In genomic region chr14:81474156-81474492, GRCh38 we compare ENCODE assay signal across 8 cellular contexts. TPM values are rescaled to one million over a fixed set of nuclear protein-coding genes. Genes with fewer than 3 reads are reported as not detected.
DNase-seq lines count a peak whose midpoint lies in the region; ATAC-seq and TF ChIP-seq lines count a peak whose summit lies in the region.

No MANE protein-coding gene starts in this region.

- peaks cover 0 to 59% of the 10 kb centered on the region in 2 donors for H3K36me3 ChIP-seq in left lung

- no peaks in the 10 kb centered on the region for H3K9me3 ChIP-seq in left lung

- no peaks in the 10 kb centered on the region for H3K27me3 ChIP-seq in left lung

- H3K4me1 ChIP-seq in left lung = no peaks in the 10 kb centered on the region

- H3K4me3 ChIP-seq in left lung = no peak overlapping the region

- ATAC-seq in HG02885 (IDR thresholded peaks at IDR 0.05; ENCODE audit: poor library complexity, unreplicated experiment) (peak; percentile 60), left lung (no peak)
- ATAC-seq in stimulated activated naive CD8-positive, alpha-beta T cell treated with anti-CD3 and anti-CD28 coated beads, Interleukin-15, amount 100 ng/mL, for 72 hours = peak; percentile 76

- no peak for DNase-seq in activated T-cell treated with anti-CD3 and anti-CD28 coated beads, Interleukin-2, amount 50 U/mL, for 24 hours
- DNase-seq in activated T-cell treated with anti-CD3 and anti-CD28 coated beads, Interleukin-2, amount 50 U/mL, for 1 hour = no peak
- peak; percentile 51 for DNase-seq in RPMI8226
- no peak for DNase-seq in stimulated activated naive CD8-positive, alpha-beta T cell treated with anti-CD3 and anti-CD28 coated beads, Interleukin-15, amount 100 ng/mL, for 72 hours
- DNase-seq in left lung = no peak
- no peak for DNase-seq in HUDEP-2 (lab: John Stamatoyannopoulos, UW; ENCODE audit: unreplicated experiment in 76 of 76)
- no peak for DNase-seq in SIG-M5 treated with dmso at 0.1 percent for 504 hours (lab: John Stamatoyannopoulos, UW; ENCODE audit: unreplicated experiment)

- peak overlapping the region; percentile 52 for H3K4me3 Mint-ChIP-seq in activated T-cell treated with anti-CD3 and anti-CD28 coated beads, Interleukin-2, amount 50 U/mL, for 24 hours
- H3K4me3 Mint-ChIP-seq in stimulated activated naive CD8-positive, alpha-beta T cell treated with anti-CD3 and anti-CD28 coated beads, Interleukin-15, amount 100 ng/mL, for 72 hours = peak overlapping the region; percentile 71 to 72

- intact Hi-C loops in left lung (cut with DNase I) = no loop called here

- TF ChIP-seq CTCF in left lung (IDR thresholded peaks at IDR 0.05) = no peak

- H3K4me1 Mint-ChIP-seq in activated T-cell treated with anti-CD3 and anti-CD28 coated beads, Interleukin-2, amount 50 U/mL, for 24 hours (ENCODE audit: low read depth) = peaks cover 61% of the 10 kb centered on the region
- peaks cover 70% of the 10 kb centered on the region for H3K4me1 Mint-ChIP-seq in stimulated activated naive CD8-positive, alpha-beta T cell treated with anti-CD3 and anti-CD28 coated beads, Interleukin-15, amount 100 ng/mL, for 72 hours

- peak overlapping the region; percentile 92 for H3K27ac Mint-ChIP-seq in activated T-cell treated with anti-CD3 and anti-CD28 coated beads, Interleukin-2, amount 50 U/mL, for 24 hours
- peak overlapping the region; percentile 55 to 88 for H3K27ac Mint-ChIP-seq in stimulated activated naive CD8-positive, alpha-beta T cell treated with anti-CD3 and anti-CD28 coated beads, Interleukin-15, amount 100 ng/mL, for 72 hours

- H3K36me3 Mint-ChIP-seq in activated T-cell treated with anti-CD3 and anti-CD28 coated beads, Interleukin-2, amount 50 U/mL, for 24 hours (ENCODE audit: low read depth) = peaks cover 78% of the 10 kb centered on the region

- H3K27ac ChIP-seq in left lung = no peak overlapping the region

- H3K9me3 Mint-ChIP-seq in activated T-cell treated with anti-CD3 and anti-CD28 coated beads, Interleukin-2, amount 50 U/mL, for 24 hours = no peaks in the 10 kb centered on the region
- H3K9me3 Mint-ChIP-seq in stimulated activated naive CD8-positive, alpha-beta T cell treated with anti-CD3 and anti-CD28 coated beads, Interleukin-15, amount 100 ng/mL, for 72 hours = no peaks in the 10 kb centered on the region

- H3K27me3 Mint-ChIP-seq in activated T-cell treated with anti-CD3 and anti-CD28 coated beads, Interleukin-2, amount 50 U/mL, for 24 hours = no peaks in the 10 kb centered on the region
- no peaks in the 10 kb centered on the region for H3K27me3 Mint-ChIP-seq in stimulated activated naive CD8-positive, alpha-beta T cell treated with anti-CD3 and anti-CD28 coated beads, Interleukin-15, amount 100 ng/mL, for 72 hours

RNA-seq across cellular contexts. Expression of gene SEL1L, which starts 59.5 kb away (rescaled TPM):
- 100 to 1,000 TPM in 1 of 2 donors, 10 to 100 TPM in 1; 99.7 to 112 TPM for total RNA-seq in left lung
